Comparison of ENCODE assay signal across 8 cellular contexts in genomic region chr9:35748858-35749514, GRCh38. TPM values are rescaled to one million over a fixed set of nuclear protein-coding genes. Genes with fewer than 3 reads are reported as not detected.
A peak's percentile ranks its signal among the peaks of the same experiment; 100 is the strongest.
DNase-seq lines count a peak whose midpoint lies in the region; ATAC-seq, FAIRE-seq and TF ChIP-seq lines count a peak whose summit lies in the region.

TSS of gene GBA2 (minus strand) at chr9:35749228. CDS start at chr9:35748704, 524 bp downstream.
A gene with protein sequence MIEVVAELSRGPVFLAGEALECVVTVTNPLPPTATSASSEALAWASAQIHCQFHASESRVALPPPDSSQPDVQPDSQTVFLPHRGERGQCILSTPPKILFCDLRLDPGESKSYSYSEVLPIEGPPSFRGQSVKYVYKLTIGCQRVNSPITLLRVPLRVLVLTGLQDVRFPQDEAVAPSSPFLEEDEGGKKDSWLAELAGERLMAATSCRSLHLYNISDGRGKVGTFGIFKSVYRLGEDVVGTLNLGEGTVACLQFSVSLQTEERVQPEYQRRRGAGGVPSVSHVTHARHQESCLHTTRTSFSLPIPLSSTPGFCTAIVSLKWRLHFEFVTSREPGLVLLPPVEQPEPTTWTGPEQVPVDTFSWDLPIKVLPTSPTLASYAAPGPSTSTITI (plus strand): TSS chr9:35749287. CDS start chr9:35749756, 469 bp downstream.

- H3K27ac ChIP-seq in adrenal gland = peak within 1 kb of the TSS; percentile 51 to 95 (median 77)
- peak within 1 kb of the TSS; percentile 75 to 78 (median 78) for H3K27ac ChIP-seq in pancreas

- peak; percentile 92 to 96 (median 94) for ATAC-seq in pancreas

- WGBS in adrenal gland, 4 donors = 0 to 1% (median 0%) methylated on average over 12 to 69 of the region's 69 CpGs
- 0% methylated on average over 48 to 69 of the region's 69 CpGs for WGBS in pancreas, 2 donors

- H3K4me1 ChIP-seq in adrenal gland (replicated peaks in 1 of 2) = peaks cover 34 to 48% of the 10 kb centered on the region in 2 donors
- H3K4me1 ChIP-seq in pancreas = peaks cover 8 to 20% (median 15%) of the 10 kb centered on the region in 3 donors

- no peak for TF ChIP-seq CTCF in adrenal gland (IDR thresholded peaks at IDR 0.05)
- TF ChIP-seq CTCF in pancreas (IDR thresholded peaks at IDR 0.05) = no peak

- H3K9me3 ChIP-seq in MG63 (no peaks in the 10 kb centered on the region), adrenal gland (replicated peaks in 1 of 3) (no peaks in the 10 kb centered on the region), pancreas (no peaks in the 10 kb centered on the region)

- TF ChIP-seq POLR2A in adrenal gland (IDR thresholded peaks at IDR 0.05) = peak in 1 of 2 donors; percentile 60

- H3K27me3 ChIP-seq in MG63 = no peaks in the 10 kb centered on the region
- no peaks in the 10 kb centered on the region for H3K27me3 ChIP-seq in adrenal gland
- H3K27me3 ChIP-seq in pancreas = no peaks in the 10 kb centered on the region

- peak within 1 kb of the TSS; percentile 80 for H3K4me3 ChIP-seq in GM08714 (ENCODE audit: low read length)
- H3K4me3 ChIP-seq in MG63 = peak within 1 kb of the TSS; percentile 98
- H3K4me3 ChIP-seq in adrenal gland = peak within 1 kb of the TSS; percentile 17 to 92 (median 80)
- peak within 1 kb of the TSS; percentile 68 to 89 (median 77) for H3K4me3 ChIP-seq in pancreas

- H3K36me3 ChIP-seq in MG63 (peaks cover 86% of the 10 kb centered on the region), adrenal gland (replicated peaks in 1 of 2) (peaks cover 0 to 41% of the 10 kb centered on the region in 2 donors), pancreas (peaks cover 3 to 35% (median 10%) of the 10 kb centered on the region in 3 donors)

- intact Hi-C loops in adrenal gland (cut with DNase I) (no loop called here), cardiac septum (cut with DNase I) (loop anchor here (2.0 to 5.0 kb wide), 2 partner anchors 16 to 38 kb away; partner anchors contain the start of genes CREB3 and TLN1), pancreas (cut with DNase I) (no loop called here)

- FAIRE-seq in pancreas (lab: Jason Lieb, UNC) = no peak

- DNase-seq in HCEC 1CT (peak; percentile 57), MG63 (peak; percentile 96), SW 1271 (lab: John Stamatoyannopoulos, UW) (peak; percentile 48 to 64), adrenal gland (peak; percentile 79 to 86 (median 83)), cardiac septum (ENCODE audit: low spot score) (peak; percentile 96), pancreas (peak; percentile 81 to 95 (median 88)), NCI-H187 treated with DMSO at 0.1 percent for 48 hours (lab: John Stamatoyannopoulos, UW) (no peak)

RNA-seq across cellular contexts. Expression of gene GBA2, which starts in this region (rescaled TPM):
- total RNA-seq in MG63 (2014; rRNA removed; shearing (Covaris generic); ENCODE audit: low replicate concordance) = 32.7 and 58.6 TPM in 2 replicates
- total RNA-seq in adrenal gland (10 to 100 TPM; 28.5 to 74.5 (median 52.6) TPM), cardiac septum (98.6 TPM), pancreas (10 to 100 TPM; 22.0 to 40.6 (median 32.2) TPM)
- polyA plus RNA-seq in adrenal gland (10 to 100 TPM; 42.4 to 84.8 (median 79.0) TPM), pancreas (10 to 100 TPM; 69.5 to 91.3 TPM)

RNA-seq across cellular contexts. Expression of the second gene that starts in this region (rescaled TPM):
- total RNA-seq in MG63 (2014; rRNA removed; shearing (Covaris generic); ENCODE audit: low replicate concordance) = 25.9 and 33.7 TPM in 2 replicates
- total RNA-seq in adrenal gland (10 to 100 TPM; 17.1 to 41.2 (median 28.9) TPM), cardiac septum (40.0 TPM), pancreas (10 to 100 TPM; 12.7 to 18.3 (median 15.0) TPM)
- polyA plus RNA-seq in adrenal gland (10 to 100 TPM in 2 of 3 donors, 1 to 10 TPM in 1; 6.4 to 24.7 (median 13.5) TPM), pancreas (1 to 10 TPM; 6.8 to 9.3 TPM)
